Comparison of ENCODE assay signal across 8 cellular contexts in the genomic region with DNA sequence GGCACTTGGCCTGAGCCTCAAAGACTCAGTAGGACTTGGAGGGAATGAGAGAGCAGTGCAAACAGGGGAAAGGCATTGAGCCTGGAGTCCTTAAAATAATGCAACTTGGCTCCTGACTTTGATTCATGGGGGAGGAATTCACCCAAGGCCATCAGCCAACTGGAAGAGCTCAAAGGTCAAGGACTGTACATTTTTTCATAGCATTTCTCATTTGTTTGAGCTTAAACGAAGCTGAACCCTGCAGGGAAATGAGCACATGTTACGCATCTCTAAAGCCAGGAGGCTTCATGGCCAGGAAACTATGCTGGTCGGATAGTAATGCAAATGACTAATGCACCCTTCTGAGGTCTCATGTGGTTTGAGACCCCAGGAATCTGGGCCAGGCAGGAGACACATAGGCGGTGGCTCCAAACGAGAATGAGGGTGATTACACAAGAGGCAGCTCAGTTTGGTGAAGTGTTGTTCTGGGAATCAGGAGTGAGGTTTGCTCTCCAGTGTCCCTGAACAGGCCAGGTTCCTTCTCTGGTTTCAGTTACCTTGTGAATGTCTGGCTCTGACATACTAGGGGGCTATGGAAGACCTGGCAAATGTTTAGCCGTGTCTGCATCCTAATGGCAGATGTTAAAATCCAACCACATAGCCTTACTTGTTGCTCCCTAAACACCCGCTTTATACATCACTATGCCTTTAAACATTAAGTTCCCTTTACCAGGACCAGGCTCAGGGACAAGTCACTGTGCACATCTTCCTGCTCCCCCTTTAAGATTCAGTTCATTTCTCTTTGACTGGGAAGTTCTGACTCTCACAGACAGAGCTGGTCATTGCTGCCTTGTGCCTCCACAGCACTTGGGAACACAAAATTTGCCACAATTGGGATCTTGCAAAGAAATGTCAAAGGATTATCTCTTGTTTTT.
DNase-seq lines count a peak whose midpoint lies in the region; ATAC-seq and TF ChIP-seq lines count a peak whose summit lies in the region.

No MANE protein-coding gene starts in this region.

- H3K9ac ChIP-seq in HUES6 (ENCODE audit: low read length) (no peak overlapping the region), mammary epithelial cell (ENCODE audit: insufficient read depth, low read length) (no peak overlapping the region)

- peak; percentile 84 for DNase-seq in mammary epithelial cell
- DNase-seq in left lobe of liver (ENCODE audit: low spot score), result no peak
- peak; percentile 23 to 48 for DNase-seq in tibial nerve (ENCODE audit: low spot score in 2 of 2)
- no peak for DNase-seq in anterior cingulate cortex (lab: John Stamatoyannopoulos, UW)
- no peak for DNase-seq in OCI-M2 (lab: John Stamatoyannopoulos, UW; ENCODE audit: unreplicated experiment)
- DNase-seq in NCI-H2171 treated with DMSO at 0.1 percent for 48 hours (lab: John Stamatoyannopoulos, UW), result no peak

- CTCF ChIA-PET in mammary epithelial cell (lab: Charles Lee; ENCODE audit: low non-redundant PET), result interaction anchor here (0.5 kb wide), 1 partner anchor 556 kb away, joined by 3 read pairs; no protein-coding TSS in a partner anchor

- WGBS in mammary epithelial cell (ENCODE audit: low coverage, missing lambda C conversion rate), result 20% methylated on average over 7 of the region's 7 CpGs
- WGBS in tibial nerve, 2 donors, result 50 to 54% methylated on average over 7 of the region's 7 CpGs

- H2AFZ ChIP-seq in mammary epithelial cell (ENCODE audit: low read depth, low read length), result peak overlapping the region; percentile 31

- H3K4me1 ChIP-seq in HUES6 (ENCODE audit: control insufficient read depth, insufficient read depth, low read length) (peaks cover 24% of the 10 kb centered on the region), mammary epithelial cell (ENCODE audit: insufficient read depth, low read length) (peaks cover 38% of the 10 kb centered on the region), tibial nerve (peaks cover 0 to 56% (median 11%) of the 10 kb centered on the region in 4 donors)

- H4K20me1 ChIP-seq in mammary epithelial cell (ENCODE audit: insufficient read depth, low read length), result no peaks in the 10 kb centered on the region

- TF ChIP-seq CTCF in mammary epithelial cell (conservative IDR thresholded peaks at IDR 0.05 in 1 of 2, IDR thresholded peaks at IDR 0.05 in 1 of 2; ENCODE audit: extremely low read depth in 1 of 2, insufficient read depth in 1 of 2, low read depth in 1 of 2, low read length in 2 of 2), result no peak
- TF ChIP-seq CTCF in tibial nerve (IDR thresholded peaks at IDR 0.05), result no peak

- dilution Hi-C loops in mammary epithelial cell (cut with HindIII; ENCODE audit: low sequenced_read_pairs), result no loop called here

- intact Hi-C loops in mammary epithelial cell (cut with micrococcal nuclease), result no loop called here

- in situ Hi-C loops in mammary epithelial cell (cut with MboI; ENCODE audit: low sequenced_read_pairs in 2 of 2), result no loop called here

- ATAC-seq in left lobe of liver (peak; percentile 81), HG02763 (IDR thresholded peaks at IDR 0.05; ENCODE audit: unreplicated experiment) (no peak)

- H3K36me3 ChIP-seq in HUES6 (ENCODE audit: control insufficient read depth, insufficient read depth, low read length) (no peaks in the 10 kb centered on the region), mammary epithelial cell (ENCODE audit: insufficient read depth, low read length) (no peaks in the 10 kb centered on the region), tibial nerve (no peaks in the 10 kb centered on the region)

- H3K27ac ChIP-seq in HUES6 (ENCODE audit: low read depth, low read length) (0 out of 2 replicates have a peak overlapping the region, but pooled peaks have one; percentile 18), mammary epithelial cell (ENCODE audit: insufficient read depth, low read depth, low read length) (peak overlapping the region; percentile 21), tibial nerve (peak overlapping the region in 3 of 4 donors; percentile 24 to 78 (median 70))

- H3K4me2 ChIP-seq in mammary epithelial cell (ENCODE audit: insufficient read depth, low read depth, low read length), result peak overlapping the region; percentile 10

- H3K4me3 ChIP-seq in HUES6 (ENCODE audit: low read depth, low read length) (no peak overlapping the region), mammary epithelial cell (replicated peaks in 1 of 3; ENCODE audit: insufficient read depth in 1 of 3, low read depth in 2 of 3, low read length in 3 of 3) (no peak overlapping the region), tibial nerve (no peak overlapping the region)

- H3K27me3 ChIP-seq in HUES6 (ENCODE audit: control insufficient read depth, insufficient read depth, low read length), result no peaks in the 10 kb centered on the region
- no peaks in the 10 kb centered on the region for H3K27me3 ChIP-seq in mammary epithelial cell (ENCODE audit: insufficient read depth, low read length)
- H3K27me3 ChIP-seq in tibial nerve, result no peaks in the 10 kb centered on the region

- H3K9me3 ChIP-seq in HUES6 (ENCODE audit: control insufficient read depth, insufficient read depth, low read depth, low read length) (no peaks in the 10 kb centered on the region), mammary epithelial cell (replicated peaks; ENCODE audit: insufficient read depth, low read length) (no peaks in the 10 kb centered on the region), tibial nerve (no peaks in the 10 kb centered on the region)

- TF ChIP-seq EP300 in tibial nerve (IDR thresholded peaks at IDR 0.05), result peak in 1 of 2 donors; percentile 85

- H3K79me2 ChIP-seq in mammary epithelial cell (ENCODE audit: insufficient read depth, low read length), result no peaks in the 10 kb centered on the region

- BruUV-seq in mammary epithelial cell (replicated peaks; lab: Mats Ljungman, UMichigan), result no TSS peak

- TF ChIP-seq POLR2A in tibial nerve (IDR thresholded peaks at IDR 0.05), result no peak

Comparison
In these comparisons a context has a peak if more than half of its experiments do, and no peak if none do; other contexts are left out.
1. H3K27ac ChIP-seq: peak in every context shown above with its lines; median percentile 70 in tibial nerve; 21 in mammary epithelial cell; 18 in HUES6.
2. DNase-seq: peak in mammary epithelial cell (single experiment) and tibial nerve (2 of 2); none in left lobe of liver (single experiment), anterior cingulate cortex (0 of 58), OCI-M2 (single experiment) and NCI-H2171 treated with DMSO at 0.1 percent for 48 hours (single experiment).